In genomic region chr10:110840225-110840922, GRCh38 we compare ENCODE assay signal across 17 cellular contexts. TPM values are rescaled to one million over a fixed set of nuclear protein-coding genes. Genes with fewer than 3 reads are reported as not detected.
DNase-seq lines count a peak whose midpoint lies in the region; ATAC-seq, FAIRE-seq and TF ChIP-seq lines count a peak whose summit lies in the region.
"Had no signal": no experiment of that assay in that cellular context is flagged by ENCODE, and none has a peak within 500 bp of the region (broad histone marks: within the 10 kb centered on the region; RNA-seq: fewer than 3 reads in every experiment).

No MANE protein-coding gene starts in this region.

- CTCF ChIA-PET in activated naive CD4-positive, alpha-beta T cell treated with anti-CD3 and anti-CD28 coated beads, Interleukin-2, amount 10 ng/mL, durations not matched to agents 7 days and 5 days (lab: Charles Lee), result no interaction called here

- H3K27me3 ChIP-seq in BLaER1 (no peaks in the 10 kb centered on the region), pancreas (no peaks in the 10 kb centered on the region)

- intact Hi-C loops in left cardiac atrium (cut with DNase I) (no loop called here), pancreas (cut with DNase I) (no loop called here)

- H3K4me2 ChIP-seq in BLaER1, result 0 out of 2 replicates have a peak overlapping the region, but pooled peaks have one; percentile 82

- H4K20me1 ChIP-seq in BLaER1, result no peaks in the 10 kb centered on the region

- DNase-seq in T-helper 17 cell (no peak), left cardiac atrium (peak; percentile 48), pancreas (peak; percentile 66 to 84 (median 77)), pons (ENCODE audit: low spot score) (no peak), glutamatergic neuron (no peak)
- DNase-seq in activated naive CD4-positive, alpha-beta T cell treated with anti-CD3 and anti-CD28 coated beads, Interleukin-2, amount 10 ng/mL, durations not matched to agents 7 days and 5 days, result no peak
- DNase-seq: ACHN; activated CD4-positive, alpha-beta memory T cell treated with anti-CD3 and anti-CD28 coated beads for 36 hours; activated gamma-delta T cell treated with Interleukin-2 at 50 U/mL for 16 hours; caudate nucleus; HCEC 1CT; NCI-H226 had no signal

- H3K9me3 ChIP-seq in BLaER1 (no peaks in the 10 kb centered on the region), T-helper 17 cell (ENCODE audit: control insufficient read depth, low read length, poor library complexity, severe bottlenecking) (no peaks in the 10 kb centered on the region), pancreas (no peaks in the 10 kb centered on the region)

- H3K4me3 ChIP-seq in BLaER1 (no peak overlapping the region), pancreas (no peak overlapping the region)
- H3K4me3 ChIP-seq: skin epidermis had no signal

- no peak for ATAC-seq in T-helper 17 cell
- peak; percentile 10 to 62 for ATAC-seq in left cardiac atrium
- peak; percentile 27 to 44 (median 36) for ATAC-seq in pancreas
- ATAC-seq in GM21717 (IDR thresholded peaks at IDR 0.05; ENCODE audit: unreplicated experiment), result no peak
- ATAC-seq: Panc1 had no signal

- no peaks in the 10 kb centered on the region for H3K36me3 ChIP-seq in BLaER1
- no peaks in the 10 kb centered on the region for H3K36me3 ChIP-seq in pancreas

- TF ChIP-seq CTCF in pancreas (IDR thresholded peaks at IDR 0.05), result no peak
- TF ChIP-seq CTCF in glutamatergic neuron (IDR thresholded peaks at IDR 0.05; ENCODE audit: partially characterized antibody, unreplicated experiment), result no peak

- H3K27ac Mint-ChIP-seq in T-helper 17 cell, result peak overlapping the region; percentile 97
- no peak overlapping the region for H3K27ac Mint-ChIP-seq in glutamatergic neuron (ENCODE audit: unreplicated experiment)
- no peak overlapping the region for H3K27ac Mint-ChIP-seq in activated naive CD4-positive, alpha-beta T cell treated with anti-CD3 and anti-CD28 coated beads, Interleukin-2, amount 10 ng/mL, durations not matched to agents 7 days and 5 days
- H3K27ac Mint-ChIP-seq: activated CD4-positive, alpha-beta memory T cell treated with anti-CD3 and anti-CD28 coated beads for 36 hours; T-helper 2 cell treated with Interferon-gamma antibody and Interleukin-4, amounts not matched to agents 5 μg/mL and 100 μg/mL, for 36 hours had no signal

- 25 to 32% methylated on average over 5 of the region's 5 CpGs for WGBS in pancreas, 2 donors

- no peak overlapping the region for H3K9ac ChIP-seq in BLaER1

- no peak for FAIRE-seq in pancreas (lab: Jason Lieb, UNC)

- H3K9me3 Mint-ChIP-seq in glutamatergic neuron (ENCODE audit: unreplicated experiment), result peaks cover 7% of the 10 kb centered on the region
- H3K9me3 Mint-ChIP-seq in activated naive CD4-positive, alpha-beta T cell treated with anti-CD3 and anti-CD28 coated beads, Interleukin-2, amount 10 ng/mL, durations not matched to agents 7 days and 5 days, result peaks cover 3% of the 10 kb centered on the region
- H3K9me3 Mint-ChIP-seq: activated CD4-positive, alpha-beta memory T cell treated with anti-CD3 and anti-CD28 coated beads for 36 hours; T-helper 2 cell treated with Interferon-gamma antibody and Interleukin-4, amounts not matched to agents 5 μg/mL and 100 μg/mL, for 36 hours had no signal

- H3K4me3 Mint-ChIP-seq in T-helper 17 cell (no peak overlapping the region), glutamatergic neuron (ENCODE audit: unreplicated experiment) (no peak overlapping the region)
- no peak overlapping the region for H3K4me3 Mint-ChIP-seq in activated naive CD4-positive, alpha-beta T cell treated with anti-CD3 and anti-CD28 coated beads, Interleukin-2, amount 10 ng/mL, durations not matched to agents 7 days and 5 days
- H3K4me3 Mint-ChIP-seq: activated CD4-positive, alpha-beta memory T cell treated with anti-CD3 and anti-CD28 coated beads for 36 hours; T-helper 2 cell treated with Interferon-gamma antibody and Interleukin-4, amounts not matched to agents 5 μg/mL and 100 μg/mL, for 36 hours had no signal

- H3K27ac ChIP-seq in BLaER1 (peak overlapping the region; percentile 83; the same call in 1 of the 2 replicates), pancreas (peak overlapping the region in 3 of 4 donors; percentile 42 to 94 (median 93))

- H3K36me3 Mint-ChIP-seq in T-helper 17 cell (ENCODE audit: low read depth) (no peaks in the 10 kb centered on the region), glutamatergic neuron (ENCODE audit: unreplicated experiment) (no peaks in the 10 kb centered on the region)
- H3K36me3 Mint-ChIP-seq in activated naive CD4-positive, alpha-beta T cell treated with anti-CD3 and anti-CD28 coated beads, Interleukin-2, amount 10 ng/mL, durations not matched to agents 7 days and 5 days, result peaks cover 4% of the 10 kb centered on the region
- H3K36me3 Mint-ChIP-seq: activated CD4-positive, alpha-beta memory T cell treated with anti-CD3 and anti-CD28 coated beads for 36 hours had no signal

- H3K27me3 Mint-ChIP-seq in T-helper 17 cell (no peaks in the 10 kb centered on the region), glutamatergic neuron (ENCODE audit: unreplicated experiment) (no peaks in the 10 kb centered on the region)
- H3K27me3 Mint-ChIP-seq in activated naive CD4-positive, alpha-beta T cell treated with anti-CD3 and anti-CD28 coated beads, Interleukin-2, amount 10 ng/mL, durations not matched to agents 7 days and 5 days, result no peaks in the 10 kb centered on the region
- H3K27me3 Mint-ChIP-seq: activated CD4-positive, alpha-beta memory T cell treated with anti-CD3 and anti-CD28 coated beads for 36 hours had no signal

- H3K4me1 Mint-ChIP-seq in T-helper 17 cell, result peaks cover 35% of the 10 kb centered on the region
- peaks cover 72% of the 10 kb centered on the region for H3K4me1 Mint-ChIP-seq in glutamatergic neuron (ENCODE audit: low read depth, unreplicated experiment)
- peaks cover 59% of the 10 kb centered on the region for H3K4me1 Mint-ChIP-seq in activated naive CD4-positive, alpha-beta T cell treated with anti-CD3 and anti-CD28 coated beads, Interleukin-2, amount 10 ng/mL, durations not matched to agents 7 days and 5 days

- H3K4me1 ChIP-seq in BLaER1 (peaks cover 58% of the 10 kb centered on the region), pancreas (peaks cover 55 to 73% (median 73%) of the 10 kb centered on the region in 3 donors)

RNA-seq across cellular contexts. Expression of gene PDCD4, which starts 31.4 kb away (rescaled TPM):
- total RNA-seq in T-helper 17 cell, result 100 to 1,000 TPM; 307 TPM
- total RNA-seq in left cardiac atrium, result 10 to 100 TPM; 46.7 to 71.2 TPM
- 100 to 1,000 TPM; 323 to 679 (median 523) TPM for total RNA-seq in pancreas
- 100 to 1,000 TPM; 283 to 352 TPM for polyA plus RNA-seq in pancreas
- 149 TPM for total RNA-seq in glutamatergic neuron (ENCODE audit: unreplicated experiment)

Comparison
In these comparisons a context has a peak if more than half of its experiments do, and no peak if none do; other contexts are left out.
1. ATAC-seq: peak in left cardiac atrium (2 of 2) and pancreas (4 of 4); none in T-helper 17 cell (single experiment) and GM21717 (single experiment).
2. DNase-seq: peak in left cardiac atrium (single experiment) and pancreas (6 of 6); none in T-helper 17 cell (0 of 3), pons (single experiment), glutamatergic neuron (single experiment) and activated naive CD4-positive, alpha-beta T cell treated with anti-CD3 and anti-CD28 coated beads, Interleukin-2, amount 10 ng/mL, durations not matched to agents 7 days and 5 days (single experiment).